Comparison of ENCODE assay signal across 11 cellular contexts in genomic region chr7:44463169-44463808, GRCh38. TPM values are rescaled to one million over a fixed set of nuclear protein-coding genes. Genes with fewer than 3 reads are reported as not detected.
DNase-seq lines count a peak whose midpoint lies in the region; ATAC-seq and TF ChIP-seq lines count a peak whose summit lies in the region.
"Had no signal": no experiment of that assay in that cellular context is flagged by ENCODE, and none has a peak within 500 bp of the region (broad histone marks: within the 10 kb centered on the region; RNA-seq: fewer than 3 reads in every experiment).

No MANE protein-coding gene starts in this region.

- TF ChIP-seq CTCF in brain microvascular endothelial cell (IDR thresholded peaks at IDR 0.05; ENCODE audit: low read depth, low read length, missing control alignments) (peak; percentile 28), parathyroid adenoma (IDR thresholded peaks at IDR 0.05) (peak; percentile 31)

- peak; percentile 15 for DNase-seq in SIG-M5 treated with dmso at 0.1 percent for 504 hours (lab: John Stamatoyannopoulos, UW; ENCODE audit: unreplicated experiment)
- no peak for DNase-seq in SIG-M5 (lab: John Stamatoyannopoulos, UW)
- DNase-seq in M059J (ENCODE audit: low read depth) = peak; percentile 23
- no peak for DNase-seq in brain microvascular endothelial cell
- no peak for DNase-seq in NCI-H2227 (lab: John Stamatoyannopoulos, UW; ENCODE audit: unreplicated experiment)
- no peak for DNase-seq in kidney tubule cell (ENCODE audit: low spot score)
- DNase-seq: activated gamma-delta T cell treated with Interleukin-2 at 50 U/mL for 16 hours, naive B cell, NCI-H1436 had no signal

- H3K9ac ChIP-seq in parathyroid adenoma = no peak overlapping the region

- H3K27me3 ChIP-seq in brain microvascular endothelial cell (replicated peaks) (no peaks in the 10 kb centered on the region), parathyroid adenoma (ENCODE audit: control insufficient read depth, insufficient read depth, low read length) (no peaks in the 10 kb centered on the region)

- peaks cover 2% of the 10 kb centered on the region for H3K4me1 ChIP-seq in parathyroid adenoma

- in situ Hi-C loops in brain microvascular endothelial cell (cut with HindIII; ENCODE audit: low pct_ligation_motif_present, low sequenced_read_pairs) = no loop called here

- H3K36me3 ChIP-seq in brain microvascular endothelial cell (replicated peaks) = no peaks in the 10 kb centered on the region
- H3K36me3 ChIP-seq in parathyroid adenoma (ENCODE audit: control insufficient read depth, insufficient read depth, low read length) = no peaks in the 10 kb centered on the region

- ATAC-seq in HG03045 (IDR thresholded peaks at IDR 0.05; ENCODE audit: unreplicated experiment) = no peak

- no peak overlapping the region for H3K4me2 ChIP-seq in parathyroid adenoma (ENCODE audit: low read length)

- H3K4me3 ChIP-seq in brain microvascular endothelial cell (ENCODE audit: low read depth, low read length) (no peak overlapping the region), parathyroid adenoma (ENCODE audit: low read depth, low read length) (no peak overlapping the region)

- H3K27ac ChIP-seq in brain microvascular endothelial cell (no peak overlapping the region), parathyroid adenoma (no peak overlapping the region)

- H2AFZ ChIP-seq in parathyroid adenoma = no peak overlapping the region

- H3K79me2 ChIP-seq in parathyroid adenoma = peaks cover 72% of the 10 kb centered on the region

- H3K9me3 ChIP-seq in parathyroid adenoma (ENCODE audit: control insufficient read depth, low read length) = no peaks in the 10 kb centered on the region

RNA-seq across cellular contexts. Expression of gene NUDCD3, which starts 27.2 kb away (rescaled TPM):
- total RNA-seq in M059J (2014; rRNA removed; shearing (Covaris generic)) = 41.3 and 76.2 TPM in 2 replicates

Comparison
In these comparisons a context has a peak if more than half of its experiments do, and no peak if none do; other contexts are left out.
1. DNase-seq: peak in SIG-M5 treated with dmso at 0.1 percent for 504 hours (single experiment) and M059J (single experiment); none in SIG-M5 (single experiment), brain microvascular endothelial cell (single experiment), NCI-H2227 (single experiment) and kidney tubule cell (single experiment).